In the genomic region with DNA sequence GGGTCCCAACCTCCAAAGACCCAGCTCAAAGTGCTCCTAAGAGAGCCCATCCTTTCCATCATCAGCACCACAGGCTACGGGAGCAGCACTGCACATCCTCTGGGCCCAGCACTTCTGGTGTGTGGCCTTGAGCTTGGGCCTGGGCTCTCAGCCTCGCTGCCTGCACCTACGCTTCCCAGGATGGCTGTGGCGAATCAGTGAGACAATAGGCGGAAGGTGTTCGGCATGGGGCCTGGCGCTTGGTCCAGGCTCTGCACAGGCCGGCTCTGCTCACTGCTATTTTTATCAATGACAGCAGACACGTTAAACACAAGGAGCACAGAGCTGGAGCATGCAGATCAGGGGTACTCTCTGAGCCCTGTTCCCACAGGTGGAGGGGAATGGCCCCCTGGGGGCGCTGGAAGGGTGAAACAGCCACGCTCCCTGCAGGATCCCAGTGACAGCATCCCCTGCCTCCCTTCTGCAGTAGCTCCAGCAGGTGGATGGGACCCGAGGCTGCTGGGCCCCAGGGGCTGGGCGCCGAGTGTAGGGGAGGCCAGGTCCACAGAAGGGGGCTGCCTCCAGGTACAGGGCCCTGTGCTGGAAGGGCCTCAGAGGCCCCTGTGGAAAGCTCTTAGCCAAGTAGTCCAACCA, we compare ENCODE assay signal across 1 cellular context.
A peak's percentile ranks its signal among the peaks of the same experiment; 100 is the strongest.
TF ChIP-seq lines count a peak whose summit lies in the region.

No MANE protein-coding gene starts in this region.

TF ChIP-seq in K562, 482 proteins besides CTCF, POLR2A, EP300 and RAD21:
- TF ChIP-seq SMC3 (conservative IDR thresholded peaks at IDR 0.05; ENCODE audit: insufficient read depth, low read depth, low read length) (0 out of 2 replicates have a peak, but pooled peaks have one; percentile 20), NR2C2 (CRISPR knock-in tag; IDR thresholded peaks at IDR 0.05) (no peak), NR2C2 (tag; IDR thresholded peaks at IDR 0.05) (no peak)
TF ChIP-seq in K562: peak in this region for 1.
